20 cellular contexts compared by ENCODE assay signal in genomic region chr3:158683216-158683975, GRCh38. TPM values are rescaled to one million over a fixed set of nuclear protein-coding genes. Genes with fewer than 3 reads are reported as not detected.
DNase-seq lines count a peak whose midpoint lies in the region; TF ChIP-seq lines count a peak whose summit lies in the region.
"Had no signal": no experiment of that assay in that cellular context is flagged by ENCODE, and none has a peak within 500 bp of the region (broad histone marks: within the 10 kb centered on the region; RNA-seq: fewer than 3 reads in every experiment).

No MANE protein-coding gene starts in this region.

- no peaks in the 10 kb centered on the region for H3K9me3 ChIP-seq in GM23248 (ENCODE audit: low read depth)
- H3K9me3 ChIP-seq: BLaER1 treated with 17β-estradiol and CSF1 and Interleukin-3, amounts not matched to agents 10 nM and 100 nM; right atrium auricular region had no signal

- H3K4me3 ChIP-seq in AG09309 (ENCODE audit: control insufficient read depth, low read depth, low read length) (no peak overlapping the region), GM23248 (0 out of 2 replicates have a peak overlapping the region, but pooled peaks have one; percentile 17)
- H3K4me3 ChIP-seq: BLaER1 treated with 17β-estradiol and CSF1 and Interleukin-3, amounts not matched to agents 10 nM and 100 nM; cardiac muscle cell; lung; right atrium auricular region had no signal

- H3K79me2 ChIP-seq in GM23248 (ENCODE audit: insufficient read depth): peaks cover 8% of the 10 kb centered on the region; the same call in 1 of the 2 replicates

- peak; percentile 78 for DNase-seq in AG09309 (ENCODE audit: low read depth)
- peak; percentile 86 for DNase-seq in GM23248
- peak; percentile 81 for DNase-seq in amniotic epithelial cell (ENCODE audit: low read depth)
- DNase-seq in fibroblast of the conjunctiva (ENCODE audit: low read depth): peak; percentile 21
- DNase-seq in NCI-H2081 treated with DMSO at 0.1 percent for 48 hours (lab: John Stamatoyannopoulos, UW): no peak
- no peak for DNase-seq in NCI-H748 (lab: John Stamatoyannopoulos, UW; ENCODE audit: unreplicated experiment)
- no peak for DNase-seq in midbrain (lab: John Stamatoyannopoulos, UW)
- DNase-seq in foreskin melanocyte: no peak
- DNase-seq: activated CD4-positive, CD25-positive, alpha-beta regulatory T cell; activated naive CD4-positive, alpha-beta T cell treated with anti-CD3 and anti-CD28 coated beads, Interleukin-2, amount 10 ng/mL, durations not matched to agents 7 days and 5 days; effector memory CD4-positive, alpha-beta T cell; NCI-H2029; NCI-H524 treated with DMSO at 0.1 percent for 48 hours; RPMI8226; stimulated activated CD4-positive, alpha-beta T cell treated with anti-CD3 and anti-CD28 coated beads, Interleukin-4, amount 100 ng/mL, for 4 hours; T-helper 17 cell had no signal

- TF ChIP-seq CTCF in AG09309 (IDR thresholded peaks at IDR 0.05; ENCODE audit: control insufficient read depth, insufficient read depth, low read depth, low read length, missing control alignments): no peak

- H3K9ac ChIP-seq in GM23248: peak overlapping the region; percentile 48
- H3K9ac ChIP-seq: BLaER1 treated with 17β-estradiol and CSF1 and Interleukin-3, amounts not matched to agents 10 nM and 100 nM had no signal

- H3K27ac ChIP-seq in GM23248: peak overlapping the region; percentile 75
- H3K27ac ChIP-seq: BLaER1 treated with 17β-estradiol and CSF1 and Interleukin-3, amounts not matched to agents 10 nM and 100 nM; cardiac muscle cell; right atrium auricular region had no signal

- no peak overlapping the region for H2AFZ ChIP-seq in GM23248

- 22 to 27% methylated on average over 5 of the region's 5 CpGs for whole genome bisulfite sequencing in GM23248 (ENCODE audit: low coverage in 1 of 2, low lambda C conversion rate in 2 of 2, missing lambda C conversion rate in 2 of 2), 2 experiments

- peaks cover 23% of the 10 kb centered on the region for H3F3A ChIP-seq in GM23248 (ENCODE audit: insufficient read depth)

- peak overlapping the region; percentile 75 for H3K4me2 ChIP-seq in GM23248 (ENCODE audit: unreplicated experiment)
- H3K4me2 ChIP-seq: BLaER1 treated with 17β-estradiol and CSF1 and Interleukin-3, amounts not matched to agents 10 nM and 100 nM had no signal

- in situ Hi-C loops in GM23248 (cut with MboI): no loop called here

- H3K27me3 ChIP-seq in GM23248 (replicated peaks; ENCODE audit: insufficient read depth): no peaks in the 10 kb centered on the region
- H3K27me3 ChIP-seq: BLaER1 treated with 17β-estradiol and CSF1 and Interleukin-3, amounts not matched to agents 10 nM and 100 nM; cardiac muscle cell; right atrium auricular region had no signal

- H3K4me1 ChIP-seq in GM23248 (ENCODE audit: insufficient read depth): peaks cover 38% of the 10 kb centered on the region
- H3K4me1 ChIP-seq: BLaER1 treated with 17β-estradiol and CSF1 and Interleukin-3, amounts not matched to agents 10 nM and 100 nM; right atrium auricular region had no signal

- no peaks in the 10 kb centered on the region for H4K20me1 ChIP-seq in GM23248 (ENCODE audit: insufficient read depth)

- 0 out of 2 replicates have a peak, but pooled peaks cover 6% of the 10 kb centered on the region for H3K36me3 ChIP-seq in GM23248 (ENCODE audit: low read depth)

- H3K9me2 ChIP-seq in GM23248 (ENCODE audit: insufficient read depth): no peaks in the 10 kb centered on the region

RNA-seq across cellular contexts. Expression of gene LXN, which starts 10.9 kb away (rescaled TPM):
- 28.7 and 34.9 TPM in 2 replicates for total RNA-seq in GM23248 (2014; rRNA removed; shearing (Covaris generic))
- polyA plus RNA-seq in GM23248 (2016; fragmentation: Nextera tagmentation; extraction: Ambion mirVana): 46.8 and 47.3 TPM in 2 replicates

RNA-seq across cellular contexts. Expression of gene GFM1, which starts 39.1 kb away (rescaled TPM):
- 32.0 and 38.5 TPM in 2 replicates for total RNA-seq in GM23248 (2014; rRNA removed; shearing (Covaris generic))
- polyA plus RNA-seq in GM23248 (2016; fragmentation: Nextera tagmentation; extraction: Ambion mirVana): 29.2 and 30.8 TPM in 2 replicates

RNA-seq across cellular contexts. Expression of gene RARRES1, which starts 48.9 kb away (rescaled TPM):
- total RNA-seq in GM23248 (2014; rRNA removed; shearing (Covaris generic)): 1.3 and 1.7 TPM in 2 replicates
- polyA plus RNA-seq in GM23248 (2016; fragmentation: Nextera tagmentation; extraction: Ambion mirVana): 1.0 and 1.2 TPM in 2 replicates
- total RNA-seq: T-helper 17 cell had no signal

Comparison
In these comparisons a context has a peak if more than half of its experiments do, and no peak if none do; other contexts are left out.
1. DNase-seq: peak in AG09309 (single experiment), GM23248 (single experiment), amniotic epithelial cell (single experiment) and fibroblast of the conjunctiva (single experiment); none in NCI-H2081 treated with DMSO at 0.1 percent for 48 hours (single experiment), NCI-H748 (single experiment), midbrain (single experiment) and foreskin melanocyte (single experiment).